In genomic region chr20:41308726-41309413, GRCh38 we compare ENCODE assay signal across 13 cellular contexts. TPM values are rescaled to one million over a fixed set of nuclear protein-coding genes. Genes with fewer than 3 reads are reported as not detected.
DNase-seq lines count a peak whose midpoint lies in the region; ATAC-seq and TF ChIP-seq lines count a peak whose summit lies in the region.
"Had no signal": no experiment of that assay in that cellular context is flagged by ENCODE, and none has a peak within 500 bp of the region (broad histone marks: within the 10 kb centered on the region; RNA-seq: fewer than 3 reads in every experiment).

No MANE protein-coding gene starts in this region.

- H3F3A ChIP-seq in GM23338 (replicated peaks; ENCODE audit: low read depth) = no peaks in the 10 kb centered on the region

- H2AFZ ChIP-seq in GM23338 = no peak overlapping the region

- H3K4me1 Mint-ChIP-seq in activated CD8-positive, alpha-beta T cell treated with anti-CD3 and anti-CD28 coated beads, Interleukin-2, amount 10 ng/mL, durations not matched to agents 7 days and 5 days (ENCODE audit: low read depth) = peaks cover 13% of the 10 kb centered on the region
- peaks cover 17% of the 10 kb centered on the region; the same call in 2 of the 3 replicates for H3K4me1 Mint-ChIP-seq in GM23338
- H3K4me1 Mint-ChIP-seq: CD8-positive, alpha-beta memory T cell had no signal

- no peaks in the 10 kb centered on the region for H3K27me3 Mint-ChIP-seq in activated CD8-positive, alpha-beta T cell treated with anti-CD3 and anti-CD28 coated beads, Interleukin-2, amount 10 ng/mL, durations not matched to agents 7 days and 5 days (ENCODE audit: low read depth)
- no peaks in the 10 kb centered on the region for H3K27me3 Mint-ChIP-seq in GM23338 (ENCODE audit: insufficient read depth, low read depth, poor library complexity)
- H3K27me3 Mint-ChIP-seq: CD8-positive, alpha-beta memory T cell had no signal

- no peak for ATAC-seq in activated CD8-positive, alpha-beta T cell treated with anti-CD3 and anti-CD28 coated beads, Interleukin-2, amount 10 ng/mL, durations not matched to agents 7 days and 5 days
- no peak for ATAC-seq in GM23338
- ATAC-seq in HG03571 (IDR thresholded peaks at IDR 0.05; ENCODE audit: unreplicated experiment) = no peak

- intact Hi-C loops in left ventricle myocardium inferior (cut with micrococcal nuclease) = no loop called here

- no peak overlapping the region for H3K27ac Mint-ChIP-seq in activated CD8-positive, alpha-beta T cell treated with anti-CD3 and anti-CD28 coated beads, Interleukin-2, amount 10 ng/mL, durations not matched to agents 7 days and 5 days
- no peak overlapping the region for H3K27ac Mint-ChIP-seq in GM23338

- no peaks in the 10 kb centered on the region for H3K9me3 Mint-ChIP-seq in activated CD8-positive, alpha-beta T cell treated with anti-CD3 and anti-CD28 coated beads, Interleukin-2, amount 10 ng/mL, durations not matched to agents 7 days and 5 days (ENCODE audit: insufficient read depth)
- H3K9me3 Mint-ChIP-seq in GM23338 = no peaks in the 10 kb centered on the region
- H3K9me3 Mint-ChIP-seq: CD8-positive, alpha-beta memory T cell had no signal

- DNase-seq in amniotic epithelial cell (ENCODE audit: low read depth) = peak; percentile 83
- no peak for DNase-seq in left ventricle myocardium inferior
- DNase-seq in activated CD8-positive, alpha-beta T cell treated with anti-CD3 and anti-CD28 coated beads, Interleukin-2, amount 10 ng/mL, durations not matched to agents 7 days and 5 days = no peak
- no peak for DNase-seq in D341Med (ENCODE audit: low spot score)
- DNase-seq in GM23338 (ENCODE audit: low spot score) = no peak
- DNase-seq: CD8-positive, alpha-beta memory T cell; cerebellar nuclear complex; NCI-H2171 treated with DMSO at 0.1 percent for 48 hours; ovary; SK-N-SH had no signal

- 0 out of 2 replicates have a peak, but pooled peaks cover 4% of the 10 kb centered on the region for H3K79me2 ChIP-seq in GM23338 (replicated peaks; ENCODE audit: insufficient read depth)

- H3K4me1 ChIP-seq in HEK293 (ENCODE audit: control insufficient read depth, insufficient read depth, low read length) (no peaks in the 10 kb centered on the region), left ventricle myocardium inferior (peaks cover 73% of the 10 kb centered on the region), skeletal muscle tissue (ENCODE audit: control insufficient read depth in 3 of 3, insufficient read depth in 3 of 3, low read length in 3 of 3) (peaks cover 44 to 49% (median 44%) of the 10 kb centered on the region in 3 donors), GM23338 (ENCODE audit: insufficient read depth) (peaks cover 7% of the 10 kb centered on the region; the same call in 1 of the 2 replicates)

- TF ChIP-seq CTCF in HEK293 (tag by site-specific recombination; IDR thresholded peaks at IDR 0.05) = no peak
- no peak for TF ChIP-seq CTCF in left ventricle myocardium inferior (IDR thresholded peaks at IDR 0.05; ENCODE audit: borderline replicate concordance)
- TF ChIP-seq CTCF in GM23338 (conservative IDR thresholded peaks at IDR 0.05; ENCODE audit: low read depth in 2 of 2) = no peak

- H3K36me3 ChIP-seq in HEK293 (ENCODE audit: control insufficient read depth in 2 of 2, insufficient read depth in 1 of 2, low read length in 2 of 2) (peaks cover 0 to 5% of the 10 kb centered on the region in 2 experiments; a peak in 1 of 3 replicates), left ventricle myocardium inferior (no peaks in the 10 kb centered on the region), skeletal muscle tissue (ENCODE audit: control insufficient read depth in 3 of 3, insufficient read depth in 3 of 3, low read length in 3 of 3) (no peaks in the 10 kb centered on the region), GM23338 (ENCODE audit: insufficient read depth) (no peaks in the 10 kb centered on the region)
- H3K36me3 ChIP-seq: ovary had no signal

- H3K36me3 Mint-ChIP-seq in activated CD8-positive, alpha-beta T cell treated with anti-CD3 and anti-CD28 coated beads, Interleukin-2, amount 10 ng/mL, durations not matched to agents 7 days and 5 days (ENCODE audit: low read depth) = no peaks in the 10 kb centered on the region
- no peaks in the 10 kb centered on the region for H3K36me3 Mint-ChIP-seq in GM23338 (ENCODE audit: low read depth)

- no peak overlapping the region for H3K4me3 Mint-ChIP-seq in activated CD8-positive, alpha-beta T cell treated with anti-CD3 and anti-CD28 coated beads, Interleukin-2, amount 10 ng/mL, durations not matched to agents 7 days and 5 days
- H3K4me3 Mint-ChIP-seq in GM23338 = no peak overlapping the region
- H3K4me3 Mint-ChIP-seq: CD8-positive, alpha-beta memory T cell had no signal

- no peaks in the 10 kb centered on the region for H3K9me3 ChIP-seq in HEK293 (ENCODE audit: control insufficient read depth, insufficient read depth, low read depth, low read length)
- no peaks in the 10 kb centered on the region for H3K9me3 ChIP-seq in left ventricle myocardium inferior (replicated peaks)
- no peaks in the 10 kb centered on the region for H3K9me3 ChIP-seq in skeletal muscle tissue (ENCODE audit: control insufficient read depth in 3 of 3, low read length in 3 of 3)
- H3K9me3 ChIP-seq: ovary, SK-N-SH had no signal

- no peak overlapping the region for H3K4me3 ChIP-seq in HEK293 (ENCODE audit: low read depth, low read length)
- no peak overlapping the region for H3K4me3 ChIP-seq in left ventricle myocardium inferior
- no peak overlapping the region for H3K4me3 ChIP-seq in skeletal muscle tissue (ENCODE audit: low read length in 3 of 3)
- H3K4me3 ChIP-seq in GM23338 = no peak overlapping the region
- H3K4me3 ChIP-seq: ovary had no signal

- no peaks in the 10 kb centered on the region for H4K20me1 ChIP-seq in GM23338 (replicated peaks; ENCODE audit: insufficient read depth)

- H3K9me2 ChIP-seq in GM23338 (ENCODE audit: insufficient read depth) = peaks cover 6% of the 10 kb centered on the region; the same call in 1 of the 2 replicates
- H3K9me2 ChIP-seq: SK-N-SH had no signal

- no peak overlapping the region for H3K27ac ChIP-seq in HEK293 (ENCODE audit: extremely low read depth, low read depth, low read length)
- H3K27ac ChIP-seq in left ventricle myocardium inferior (replicated peaks) = peak overlapping the region; percentile 69
- peak overlapping the region; percentile 21 for H3K27ac ChIP-seq in skeletal muscle tissue (ENCODE audit: low read depth, low read length)
- H3K27ac ChIP-seq in GM23338 (ENCODE audit: low read depth) = no peak overlapping the region
- H3K27ac ChIP-seq: ovary had no signal

- POLR2A ChIA-PET in HEK293 (lab: Yijun Ruan, JAX) = no interaction called here
- POLR2A ChIA-PET in activated CD8-positive, alpha-beta T cell treated with anti-CD3 and anti-CD28 coated beads, Interleukin-2, amount 10 ng/mL, durations not matched to agents 7 days and 5 days (lab: Charles Lee) = no interaction called here

- H3K9ac ChIP-seq in skeletal muscle tissue (ENCODE audit: low read depth in 1 of 3, low read length in 3 of 3) = peak overlapping the region in 1 of 3 donors; percentile 5
- H3K9ac ChIP-seq: SK-N-SH had no signal

- CTCF ChIA-PET in HEK293 (lab: Yijun Ruan, JAX) = interaction anchor here (0.6 to 2.2 kb wide), 3 partner anchors 10 to 46 kb away, joined by 3 to 8 read pairs (median 5); partner anchors contain the start of gene LPIN3
- CTCF ChIA-PET in activated CD8-positive, alpha-beta T cell treated with anti-CD3 and anti-CD28 coated beads, Interleukin-2, amount 10 ng/mL, durations not matched to agents 7 days and 5 days (lab: Charles Lee) = no interaction called here

- H3K4me2 ChIP-seq in GM23338 = no peak overlapping the region

- no peaks in the 10 kb centered on the region for H3K27me3 ChIP-seq in left ventricle myocardium inferior (ENCODE audit: low read depth)
- H3K27me3 ChIP-seq in skeletal muscle tissue (ENCODE audit: control insufficient read depth in 3 of 3, insufficient read depth in 3 of 3, low read length in 3 of 3) = no peaks in the 10 kb centered on the region
- H3K27me3 ChIP-seq in GM23338 (ENCODE audit: insufficient read depth) = no peaks in the 10 kb centered on the region
- H3K27me3 ChIP-seq: ovary had no signal

TF ChIP-seq in HEK293, 187 proteins besides CTCF, POLR2A, EP300 and RAD21 (continues in another document):
- TF ChIP-seq ZNF274 (IDR thresholded peaks at IDR 0.05; ENCODE audit: low read length) (no peak), ZNF274 (tag by site-specific recombination; IDR thresholded peaks at IDR 0.05; ENCODE audit: borderline replicate concordance) (no peak), KLF1 (tag by site-specific recombination; IDR thresholded peaks at IDR 0.05) (no peak), YY1 (tag by site-specific recombination; IDR thresholded peaks at IDR 0.05) (no peak)

TF ChIP-seq in GM23338, 12 proteins besides CTCF, POLR2A, EP300 and RAD21 (continues in another document):
- TF ChIP-seq STAT1 (IDR thresholded peaks at IDR 0.05; ENCODE audit: unreplicated experiment) (no peak), POLR2AphosphoS5 (IDR thresholded peaks at IDR 0.05; ENCODE audit: low read depth) (no peak), EZH2phosphoT487 (IDR thresholded peaks at IDR 0.05; ENCODE audit: unreplicated experiment) (no peak), NANOG (IDR thresholded peaks at IDR 0.05; ENCODE audit: borderline replicate concordance) (no peak), EZH2 (IDR thresholded peaks at IDR 0.05; ENCODE audit: low read depth, unreplicated experiment) (no peak), CREB1 (CRISPR knock-in tag; IDR thresholded peaks at IDR 0.05; ENCODE audit: low read depth) (no peak)

RNA-seq across cellular contexts. Expression of gene ZHX3, which starts 8.7 kb away (rescaled TPM):
- 34.6 TPM for total RNA-seq in left ventricle myocardium inferior
- total RNA-seq in skeletal muscle tissue = 4.7 TPM
- total RNA-seq in activated CD8-positive, alpha-beta T cell treated with anti-CD3 and anti-CD28 coated beads, Interleukin-2, amount 10 ng/mL, durations not matched to agents 7 days and 5 days = 10 to 100 TPM; 11.9 to 15.0 TPM
- 2.8 and 5.3 TPM in 2 replicates for total RNA-seq in GM23338 (2014; rRNA removed; shearing (Covaris generic))
- polyA plus RNA-seq in GM23338 (2016; fragmentation: Nextera tagmentation; extraction: Ambion mirVana) = 1.7 and 4.4 TPM in 2 replicates

RNA-seq across cellular contexts. Expression of gene LPIN3, which starts 31.8 kb away (rescaled TPM):
- total RNA-seq in left ventricle myocardium inferior = 19.9 TPM
- total RNA-seq in skeletal muscle tissue = 0.52 TPM
- total RNA-seq in activated CD8-positive, alpha-beta T cell treated with anti-CD3 and anti-CD28 coated beads, Interleukin-2, amount 10 ng/mL, durations not matched to agents 7 days and 5 days = under 1 TPM; 0.74 to 0.91 TPM
- 8.4 and 9.7 TPM in 2 replicates for total RNA-seq in GM23338 (2014; rRNA removed; shearing (Covaris generic))
- polyA plus RNA-seq in GM23338 (2016; fragmentation: Nextera tagmentation; extraction: Ambion mirVana) = 6.1 and 6.5 TPM in 2 replicates
- polyA plus RNA-seq: CD8-positive, alpha-beta memory T cell had no signal

RNA-seq across cellular contexts. Expression of gene EMILIN3, which starts 57.7 kb away (rescaled TPM):
- total RNA-seq in left ventricle myocardium inferior (4.2 TPM), skeletal muscle tissue (23.5 TPM)
- not detected for total RNA-seq in activated CD8-positive, alpha-beta T cell treated with anti-CD3 and anti-CD28 coated beads, Interleukin-2, amount 10 ng/mL, durations not matched to agents 7 days and 5 days
- 6.3 and 6.6 TPM in 2 replicates for total RNA-seq in GM23338 (2014; rRNA removed; shearing (Covaris generic))
- 0.53 and 0.56 TPM in 2 replicates for polyA plus RNA-seq in GM23338 (2016; fragmentation: Nextera tagmentation; extraction: Ambion mirVana)
- total RNA-seq: CD8-positive, alpha-beta memory T cell had no signal
- polyA plus RNA-seq: CD8-positive, alpha-beta memory T cell had no signal

Comparison
In these comparisons a context has a peak if more than half of its experiments do, and no peak if none do; other contexts are left out.
1. H3K27ac ChIP-seq: peak in left ventricle myocardium inferior (single experiment) and skeletal muscle tissue (single experiment); none in HEK293 (single experiment) and GM23338 (single experiment).